Comparison of ENCODE assay signal across 2 cellular contexts in the genomic region with DNA sequence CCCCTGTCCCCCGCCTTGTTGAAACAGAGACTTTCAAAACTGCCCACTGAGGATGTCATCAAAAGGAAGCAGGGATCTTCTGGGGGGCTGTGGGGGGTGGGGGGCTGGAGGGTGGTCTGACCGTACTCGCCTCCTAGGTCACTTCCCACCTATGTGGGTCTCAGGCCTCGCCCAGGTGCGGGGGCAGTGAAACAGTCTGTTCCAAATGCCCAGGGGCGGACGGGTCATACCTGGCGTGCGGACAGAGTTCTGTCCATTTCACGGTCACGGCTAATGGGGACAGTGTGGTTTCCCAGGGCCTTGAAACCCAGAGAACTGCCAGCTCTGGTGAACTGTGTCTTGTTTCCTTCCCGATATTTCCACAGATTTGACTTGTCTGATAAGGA.
TF ChIP-seq lines count a peak whose summit lies in the region.

No MANE protein-coding gene starts in this region.

TF ChIP-seq in SK-N-SH, 30 proteins besides CTCF, POLR2A, EP300 and RAD21:
- TF ChIP-seq, protein P1, sequence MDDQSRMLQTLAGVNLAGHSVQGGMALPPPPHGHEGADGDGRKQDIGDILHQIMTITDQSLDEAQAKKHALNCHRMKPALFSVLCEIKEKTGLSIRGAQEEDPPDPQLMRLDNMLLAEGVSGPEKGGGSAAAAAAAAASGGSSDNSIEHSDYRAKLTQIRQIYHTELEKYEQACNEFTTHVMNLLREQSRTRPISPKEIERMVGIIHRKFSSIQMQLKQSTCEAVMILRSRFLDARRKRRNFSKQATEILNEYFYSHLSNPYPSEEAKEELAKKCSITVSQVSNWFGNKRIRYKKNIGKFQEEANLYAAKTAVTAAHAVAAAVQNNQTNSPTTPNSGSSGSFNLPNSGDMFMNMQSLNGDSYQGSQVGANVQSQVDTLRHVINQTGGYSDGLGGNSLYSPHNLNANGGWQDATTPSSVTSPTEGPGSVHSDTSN (IDR thresholded peaks at IDR 0.05), result no peak
- TF ChIP-seq EZH2phosphoT487 (IDR thresholded peaks at IDR 0.05; ENCODE audit: borderline replicate concordance, low read depth) (no peak), TAF1 (IDR thresholded peaks at IDR 0.05; ENCODE audit: borderline replicate concordance, low read depth, low read length) (no peak), FOSL2 (IDR thresholded peaks at IDR 0.05; ENCODE audit: borderline replicate concordance, low read depth) (no peak), NFIC (IDR thresholded peaks at IDR 0.05; ENCODE audit: borderline replicate concordance) (no peak), SMC3 (IDR thresholded peaks at IDR 0.05; ENCODE audit: low read depth, low read length) (no peak), YY1 (IDR thresholded peaks at IDR 0.05; ENCODE audit: low read depth) (no peak)
- TF ChIP-seq, protein P2, sequence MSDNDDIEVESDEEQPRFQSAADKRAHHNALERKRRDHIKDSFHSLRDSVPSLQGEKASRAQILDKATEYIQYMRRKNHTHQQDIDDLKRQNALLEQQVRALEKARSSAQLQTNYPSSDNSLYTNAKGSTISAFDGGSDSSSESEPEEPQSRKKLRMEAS (IDR thresholded peaks at IDR 0.05; ENCODE audit: low read depth), result no peak
- TF ChIP-seq, protein P3, sequence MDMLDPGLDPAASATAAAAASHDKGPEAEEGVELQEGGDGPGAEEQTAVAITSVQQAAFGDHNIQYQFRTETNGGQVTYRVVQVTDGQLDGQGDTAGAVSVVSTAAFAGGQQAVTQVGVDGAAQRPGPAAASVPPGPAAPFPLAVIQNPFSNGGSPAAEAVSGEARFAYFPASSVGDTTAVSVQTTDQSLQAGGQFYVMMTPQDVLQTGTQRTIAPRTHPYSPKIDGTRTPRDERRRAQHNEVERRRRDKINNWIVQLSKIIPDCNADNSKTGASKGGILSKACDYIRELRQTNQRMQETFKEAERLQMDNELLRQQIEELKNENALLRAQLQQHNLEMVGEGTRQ (IDR thresholded peaks at IDR 0.05; ENCODE audit: borderline replicate concordance, low read depth, low read length), result no peak
TF ChIP-seq in SK-N-SH: peak in this region for 0.

TF ChIP-seq in SK-N-SH treated with all-trans-retinoic acid at 6 μM for 48 hours, 23 proteins besides CTCF, POLR2A, EP300 and RAD21:
- TF ChIP-seq, protein P4, sequence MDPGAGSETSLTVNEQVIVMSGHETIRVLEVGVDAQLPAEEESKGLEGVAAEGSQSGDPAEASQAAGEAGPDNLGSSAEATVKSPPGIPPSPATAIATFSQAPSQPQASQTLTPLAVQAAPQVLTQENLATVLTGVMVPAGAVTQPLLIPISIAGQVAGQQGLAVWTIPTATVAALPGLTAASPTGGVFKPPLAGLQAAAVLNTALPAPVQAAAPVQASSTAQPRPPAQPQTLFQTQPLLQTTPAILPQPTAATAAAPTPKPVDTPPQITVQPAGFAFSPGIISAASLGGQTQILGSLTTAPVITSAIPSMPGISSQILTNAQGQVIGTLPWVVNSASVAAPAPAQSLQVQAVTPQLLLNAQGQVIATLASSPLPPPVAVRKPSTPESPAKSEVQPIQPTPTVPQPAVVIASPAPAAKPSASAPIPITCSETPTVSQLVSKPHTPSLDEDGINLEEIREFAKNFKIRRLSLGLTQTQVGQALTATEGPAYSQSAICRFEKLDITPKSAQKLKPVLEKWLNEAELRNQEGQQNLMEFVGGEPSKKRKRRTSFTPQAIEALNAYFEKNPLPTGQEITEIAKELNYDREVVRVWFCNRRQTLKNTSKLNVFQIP (CRISPR knock-in tag; IDR thresholded peaks at IDR 0.05; ENCODE audit: borderline replicate concordance, low read depth), result no peak
- TF ChIP-seq TOX (CRISPR knock-in tag; IDR thresholded peaks at IDR 0.05; ENCODE audit: borderline replicate concordance) (no peak), ZNF8 (CRISPR knock-in tag; IDR thresholded peaks at IDR 0.05) (no peak), GLIS3 (CRISPR knock-in tag; IDR thresholded peaks at IDR 0.05) (no peak), ZFP30 (CRISPR knock-in tag; IDR thresholded peaks at IDR 0.05) (no peak), ESRRG (CRISPR knock-in tag; IDR thresholded peaks at IDR 0.05) (no peak), TCF4 (CRISPR knock-in tag; IDR thresholded peaks at IDR 0.05; ENCODE audit: borderline replicate concordance) (no peak), ISL1 (CRISPR knock-in tag; IDR thresholded peaks at IDR 0.05) (no peak), OSR1 (CRISPR knock-in tag; IDR thresholded peaks at IDR 0.05) (no peak), BACH2 (CRISPR knock-in tag; IDR thresholded peaks at IDR 0.05; ENCODE audit: borderline replicate concordance) (no peak), RARB (CRISPR knock-in tag; IDR thresholded peaks at IDR 0.05) (no peak)
- TF ChIP-seq, protein P5, sequence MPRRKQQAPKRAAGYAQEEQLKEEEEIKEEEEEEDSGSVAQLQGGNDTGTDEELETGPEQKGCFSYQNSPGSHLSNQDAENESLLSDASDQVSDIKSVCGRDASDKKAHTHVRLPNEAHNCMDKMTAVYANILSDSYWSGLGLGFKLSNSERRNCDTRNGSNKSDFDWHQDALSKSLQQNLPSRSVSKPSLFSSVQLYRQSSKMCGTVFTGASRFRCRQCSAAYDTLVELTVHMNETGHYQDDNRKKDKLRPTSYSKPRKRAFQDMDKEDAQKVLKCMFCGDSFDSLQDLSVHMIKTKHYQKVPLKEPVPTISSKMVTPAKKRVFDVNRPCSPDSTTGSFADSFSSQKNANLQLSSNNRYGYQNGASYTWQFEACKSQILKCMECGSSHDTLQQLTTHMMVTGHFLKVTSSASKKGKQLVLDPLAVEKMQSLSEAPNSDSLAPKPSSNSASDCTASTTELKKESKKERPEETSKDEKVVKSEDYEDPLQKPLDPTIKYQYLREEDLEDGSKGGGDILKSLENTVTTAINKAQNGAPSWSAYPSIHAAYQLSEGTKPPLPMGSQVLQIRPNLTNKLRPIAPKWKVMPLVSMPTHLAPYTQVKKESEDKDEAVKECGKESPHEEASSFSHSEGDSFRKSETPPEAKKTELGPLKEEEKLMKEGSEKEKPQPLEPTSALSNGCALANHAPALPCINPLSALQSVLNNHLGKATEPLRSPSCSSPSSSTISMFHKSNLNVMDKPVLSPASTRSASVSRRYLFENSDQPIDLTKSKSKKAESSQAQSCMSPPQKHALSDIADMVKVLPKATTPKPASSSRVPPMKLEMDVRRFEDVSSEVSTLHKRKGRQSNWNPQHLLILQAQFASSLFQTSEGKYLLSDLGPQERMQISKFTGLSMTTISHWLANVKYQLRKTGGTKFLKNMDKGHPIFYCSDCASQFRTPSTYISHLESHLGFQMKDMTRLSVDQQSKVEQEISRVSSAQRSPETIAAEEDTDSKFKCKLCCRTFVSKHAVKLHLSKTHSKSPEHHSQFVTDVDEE (CRISPR knock-in tag; IDR thresholded peaks at IDR 0.05), result no peak
- TF ChIP-seq, protein P6, sequence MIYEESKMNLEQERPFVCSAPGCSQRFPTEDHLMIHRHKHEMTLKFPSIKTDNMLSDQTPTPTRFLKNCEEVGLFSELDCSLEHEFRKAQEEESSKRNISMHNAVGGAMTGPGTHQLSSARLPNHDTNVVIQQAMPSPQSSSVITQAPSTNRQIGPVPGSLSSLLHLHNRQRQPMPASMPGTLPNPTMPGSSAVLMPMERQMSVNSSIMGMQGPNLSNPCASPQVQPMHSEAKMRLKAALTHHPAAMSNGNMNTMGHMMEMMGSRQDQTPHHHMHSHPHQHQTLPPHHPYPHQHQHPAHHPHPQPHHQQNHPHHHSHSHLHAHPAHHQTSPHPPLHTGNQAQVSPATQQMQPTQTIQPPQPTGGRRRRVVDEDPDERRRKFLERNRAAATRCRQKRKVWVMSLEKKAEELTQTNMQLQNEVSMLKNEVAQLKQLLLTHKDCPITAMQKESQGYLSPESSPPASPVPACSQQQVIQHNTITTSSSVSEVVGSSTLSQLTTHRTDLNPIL (CRISPR knock-in tag; IDR thresholded peaks at IDR 0.05; ENCODE audit: low read depth), result no peak
